ENCODE assay signal across 8 cellular contexts in the genomic region with DNA sequence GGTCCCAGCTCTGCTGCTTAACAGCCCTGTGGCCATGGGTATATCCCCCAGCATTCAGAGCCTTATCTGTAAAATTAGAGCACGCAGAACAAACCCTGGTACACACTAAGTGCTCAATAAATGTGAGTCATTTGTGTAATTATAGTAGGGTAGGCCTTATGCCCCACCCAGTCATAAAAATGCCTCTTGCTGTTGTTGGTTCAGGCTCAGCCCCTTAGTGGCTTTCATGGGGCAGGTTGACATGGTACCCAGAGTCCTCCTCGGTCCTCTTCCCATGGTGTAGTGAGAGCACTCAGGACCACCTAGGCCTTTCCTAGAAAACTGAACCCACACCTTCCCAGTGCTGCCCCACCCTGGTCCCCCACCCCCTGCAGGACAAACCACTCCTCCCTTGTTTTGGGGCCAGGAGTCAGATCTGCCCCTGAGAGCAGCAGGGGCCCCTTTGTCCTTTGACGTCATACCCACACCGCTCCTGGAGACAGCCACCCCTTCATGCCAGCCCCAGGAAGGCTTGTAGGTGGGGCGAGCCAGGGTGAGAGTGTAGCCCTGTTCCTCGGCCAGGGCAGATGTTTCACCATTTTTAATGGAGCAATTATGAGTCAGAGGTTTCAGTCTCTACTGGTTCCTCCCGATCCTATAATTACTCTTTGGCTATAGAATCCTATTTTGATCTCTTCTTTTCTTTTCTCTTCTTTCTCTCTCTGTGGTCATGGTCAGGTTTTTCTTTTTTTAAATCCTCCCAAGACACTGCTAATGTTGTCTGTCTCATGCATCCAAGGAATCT. TPM values are rescaled to one million over a fixed set of nuclear protein-coding genes. Genes with fewer than 3 reads are reported as not detected.
DNase-seq lines count a peak whose midpoint lies in the region; ATAC-seq, FAIRE-seq and TF ChIP-seq lines count a peak whose summit lies in the region.

No MANE protein-coding gene starts in this region.

- peaks cover 11% of the 10 kb centered on the region for H3K36me3 Mint-ChIP-seq in activated naive CD4-positive, alpha-beta T cell treated with anti-CD3 and anti-CD28 coated beads for 36 hours (ENCODE audit: low read depth)

- H3K4me1 ChIP-seq in keratinocyte (ENCODE audit: control insufficient read depth, extremely low read depth, insufficient read depth, low read length) (peaks cover 78% of the 10 kb centered on the region), stomach smooth muscle (ENCODE audit: control insufficient read depth, insufficient read depth, low read length) (peaks cover 58% of the 10 kb centered on the region)

- no peaks in the 10 kb centered on the region for H3K27me3 Mint-ChIP-seq in activated naive CD4-positive, alpha-beta T cell treated with anti-CD3 and anti-CD28 coated beads for 36 hours (ENCODE audit: low read depth)

- intact Hi-C loops in activated naive CD4-positive, alpha-beta T cell treated with anti-CD3 and anti-CD28 coated beads for 36 hours (cut with micrococcal nuclease): no loop called here

- no peaks in the 10 kb centered on the region for H3K9me1 ChIP-seq in keratinocyte (ENCODE audit: control insufficient read depth, extremely low read depth, insufficient read depth, low read length)

- H3K4me1 Mint-ChIP-seq in activated naive CD4-positive, alpha-beta T cell treated with anti-CD3 and anti-CD28 coated beads for 36 hours (ENCODE audit: low read depth): peaks cover 55% of the 10 kb centered on the region

- no peak overlapping the region for H3K27ac Mint-ChIP-seq in activated naive CD4-positive, alpha-beta T cell treated with anti-CD3 and anti-CD28 coated beads for 36 hours

- H3K4me2 ChIP-seq in keratinocyte (ENCODE audit: control insufficient read depth, extremely low read depth, insufficient read depth, low read depth, low read length): peak overlapping the region; percentile 94

- peak; percentile 42 for DNase-seq in activated naive CD4-positive, alpha-beta T cell treated with Interleukin-2 at 50 U/mL for 16 hours
- DNase-seq in activated naive CD4-positive, alpha-beta T cell treated with anti-CD3 and anti-CD28 coated beads for 36 hours: no peak
- DNase-seq in NOMO-1 treated with dmso at 0.1 percent for 144 hours (lab: John Stamatoyannopoulos, UW; ENCODE audit: unreplicated experiment) (peak; percentile 96), astrocyte of the hippocampus (ENCODE audit: low read depth, low spot score) (peak; percentile 91), keratinocyte (ENCODE audit: low read depth, low spot score) (peak; percentile 78), NCI-H526 treated with DMSO at 0.1 percent for 48 hours (lab: John Stamatoyannopoulos, UW) (no peak)

- no peaks in the 10 kb centered on the region for H4K20me1 ChIP-seq in keratinocyte (ENCODE audit: control insufficient read depth, extremely low read depth, insufficient read depth, low read length)

- CTCF ChIA-PET in activated naive CD4-positive, alpha-beta T cell treated with anti-CD3 and anti-CD28 coated beads for 36 hours (lab: Charles Lee): interaction anchor here (1.3 kb wide), 1 partner anchor 47 kb away, joined by 3 read pairs; no protein-coding TSS in a partner anchor

- peaks cover 16 to 45% of the 10 kb centered on the region in 2 experiments for H3K36me3 ChIP-seq in keratinocyte (ENCODE audit: control insufficient read depth in 2 of 2, extremely low read depth in 1 of 2, insufficient read depth in 2 of 2, low read length in 2 of 2)
- peaks cover 2% of the 10 kb centered on the region in 2 donors for H3K36me3 ChIP-seq in stomach smooth muscle (ENCODE audit: control insufficient read depth in 2 of 2, insufficient read depth in 2 of 2, low read length in 2 of 2)

- no peak overlapping the region for H2AFZ ChIP-seq in keratinocyte (ENCODE audit: control insufficient read depth, low read length)

- H3K27ac ChIP-seq in keratinocyte (ENCODE audit: control insufficient read depth, insufficient read depth, low read length) (peak overlapping the region; percentile 100), stomach smooth muscle (ENCODE audit: low read length) (peak overlapping the region; percentile 82)

- ATAC-seq in GM21717 (IDR thresholded peaks at IDR 0.05; ENCODE audit: unreplicated experiment): no peak

- H3K79me2 ChIP-seq in keratinocyte (ENCODE audit: control insufficient read depth, insufficient read depth, low read length): peaks cover 82% of the 10 kb centered on the region

- H3K9me3 ChIP-seq in keratinocyte (ENCODE audit: control insufficient read depth, low read depth, low read length): no peaks in the 10 kb centered on the region
- H3K9me3 ChIP-seq in stomach smooth muscle (ENCODE audit: control insufficient read depth in 2 of 2, low read length in 2 of 2): no peaks in the 10 kb centered on the region

- peak; percentile 29 for FAIRE-seq in keratinocyte (lab: Jason Lieb, UNC)

- H3K27me3 ChIP-seq in keratinocyte (ENCODE audit: control insufficient read depth, extremely low read depth, insufficient read depth, low read length) (no peaks in the 10 kb centered on the region), stomach smooth muscle (ENCODE audit: control insufficient read depth in 1 of 2, insufficient read depth in 2 of 2, low read length in 2 of 2) (no peaks in the 10 kb centered on the region)

- H3K9me3 Mint-ChIP-seq in activated naive CD4-positive, alpha-beta T cell treated with anti-CD3 and anti-CD28 coated beads for 36 hours: peaks cover 2% of the 10 kb centered on the region

- no peak overlapping the region for H3K4me3 Mint-ChIP-seq in activated naive CD4-positive, alpha-beta T cell treated with anti-CD3 and anti-CD28 coated beads for 36 hours

- H3K9ac ChIP-seq in keratinocyte (ENCODE audit: control insufficient read depth, extremely low read depth, insufficient read depth, low read length): peak overlapping the region; percentile 99
- peak overlapping the region; percentile 13 to 47 for H3K9ac ChIP-seq in stomach smooth muscle (ENCODE audit: low read length in 2 of 2)

- no peak for TF ChIP-seq CTCF in keratinocyte (optimal IDR thresholded peaks at IDR 0.05 in 1 of 3, IDR thresholded peaks at IDR 0.05 in 1 of 3, conservative IDR thresholded peaks at IDR 0.05 in 1 of 3; ENCODE audit: extremely low read depth in 1 of 3, insufficient read depth in 2 of 3, low read length in 3 of 3)

- H3K4me3 ChIP-seq in keratinocyte (ENCODE audit: control insufficient read depth in 2 of 3, extremely low read depth in 1 of 3, insufficient read depth in 2 of 3, low read depth in 1 of 3, low read length in 3 of 3): peak overlapping the region in 2 of 3 experiments; percentile 48 to 58
- peak overlapping the region in 1 of 2 donors; percentile 7 for H3K4me3 ChIP-seq in stomach smooth muscle (ENCODE audit: low read length in 2 of 2)

- dilution Hi-C loops in keratinocyte (cut with MboI; ENCODE audit: extremely low pct_ligation_motif_present, low sequenced_read_pairs): no loop called here

RNA-seq across cellular contexts. Expression of gene ACTN4, which starts 36.8 kb away (rescaled TPM):
- 100 to 1,000 TPM; 117 to 119 TPM for total RNA-seq in activated naive CD4-positive, alpha-beta T cell treated with anti-CD3 and anti-CD28 coated beads for 36 hours
- polyA plus RNA-seq in keratinocyte: 463 to 720 TPM (median 526 TPM) in 3 replicates
- 762 TPM for polyA plus RNA-seq in keratinocyte (2011; ENCODE audit: low read depth)
- 452 and 468 TPM in 2 replicates for polyA plus RNA-seq in keratinocyte (2011; cell fraction: cytosol; rRNA removed)
- 1,020 and 1,377 TPM in 2 replicates for polyA plus RNA-seq in keratinocyte (2011; cell fraction: nucleus; rRNA removed)
- polyA plus RNA-seq in keratinocyte (2012; ENCODE audit: low replicate concordance): 537 and 1,150 TPM in 2 replicates
- 417 to 1,584 TPM (median 501 TPM) in 3 replicates for polyA minus RNA-seq in keratinocyte
- 376 TPM for polyA minus RNA-seq in keratinocyte (2011; cell fraction: cytosol; rRNA and poly(A)+ RNA removed)
- polyA minus RNA-seq in keratinocyte (2011; cell fraction: nucleus; rRNA and poly(A)+ RNA removed): 400 and 697 TPM in 2 replicates

Comparison
In these comparisons a context has a peak if more than half of its experiments do, and no peak if none do; other contexts are left out.
1. DNase-seq: peak in activated naive CD4-positive, alpha-beta T cell treated with Interleukin-2 at 50 U/mL for 16 hours (single experiment), NOMO-1 treated with dmso at 0.1 percent for 144 hours (single experiment), astrocyte of the hippocampus (single experiment) and keratinocyte (single experiment); none in activated naive CD4-positive, alpha-beta T cell treated with anti-CD3 and anti-CD28 coated beads for 36 hours (single experiment) and NCI-H526 treated with DMSO at 0.1 percent for 48 hours (single experiment).